ENCODE assay signal across 8 cellular contexts in genomic region chr11:61917357-61918109, GRCh38. TPM values are rescaled to one million over a fixed set of nuclear protein-coding genes. Genes with fewer than 3 reads are reported as not detected.
DNase-seq lines count a peak whose midpoint lies in the region; ATAC-seq and TF ChIP-seq lines count a peak whose summit lies in the region.

RAB3IL1 (minus strand) TSS chr11:61917566; CDS start chr11:61917367, 199 bp downstream.

- H2AFZ ChIP-seq in osteoblast (ENCODE audit: low read length), result peak within 1 kb of the TSS; percentile 92

- TF ChIP-seq CTCF in osteoblast (IDR thresholded peaks at IDR 0.05; ENCODE audit: extremely low read depth, low read depth, low read length), result no peak

- DNase-seq in C1 segment of cervical spinal cord (lab: John Stamatoyannopoulos, UW), result peak in 10 of 14 donors; percentile 22 to 73 (median 32)
- peak; percentile 50 for DNase-seq in HT1080 (ENCODE audit: low read depth)
- no peak for DNase-seq in activated naive CD8-positive, alpha-beta T cell treated with anti-CD3 and anti-CD28 coated beads, Interleukin-2, amount 50 U/mL, for 24 hours
- DNase-seq in cardiac septum (ENCODE audit: low spot score), result peak; percentile 86
- peak; percentile 98 for DNase-seq in osteoblast (ENCODE audit: insufficient read length, low spot score, missing footprints)
- DNase-seq in NCI-H2029 (lab: John Stamatoyannopoulos, UW), result no peak

- H3K27me3 ChIP-seq in osteoblast (ENCODE audit: insufficient read depth, low read length), result peaks cover 10% of the 10 kb centered on the region

- intact Hi-C loops in cardiac septum (cut with DNase I), result no loop called here

- H3K36me3 Mint-ChIP-seq in activated naive CD8-positive, alpha-beta T cell treated with anti-CD3 and anti-CD28 coated beads, Interleukin-2, amount 50 U/mL, for 24 hours (ENCODE audit: low read depth), result no peaks in the 10 kb centered on the region

- peaks cover 1% of the 10 kb centered on the region for H3K4me1 Mint-ChIP-seq in activated naive CD8-positive, alpha-beta T cell treated with anti-CD3 and anti-CD28 coated beads, Interleukin-2, amount 50 U/mL, for 24 hours

- peaks cover 63% of the 10 kb centered on the region for H3K27me3 Mint-ChIP-seq in activated naive CD8-positive, alpha-beta T cell treated with anti-CD3 and anti-CD28 coated beads, Interleukin-2, amount 50 U/mL, for 24 hours

- no peaks in the 10 kb centered on the region for H3K36me3 ChIP-seq in osteoblast (ENCODE audit: insufficient read depth, low read length)

- H3K9me3 ChIP-seq in osteoblast (ENCODE audit: low read depth, low read length), result no peaks in the 10 kb centered on the region

- peak within 1 kb of the TSS; percentile 83 for H3K4me2 ChIP-seq in osteoblast (ENCODE audit: insufficient read depth, low read length)

- H3K27ac Mint-ChIP-seq in activated naive CD8-positive, alpha-beta T cell treated with anti-CD3 and anti-CD28 coated beads, Interleukin-2, amount 50 U/mL, for 24 hours, result no peak within 1 kb of the TSS

- H3K4me1 ChIP-seq in osteoblast (ENCODE audit: insufficient read depth, low read length), result peaks cover 4% of the 10 kb centered on the region

- H3K4me3 ChIP-seq in osteoblast (ENCODE audit: insufficient read depth, low read length), result peak within 1 kb of the TSS; percentile 73

- H3K79me2 ChIP-seq in osteoblast (ENCODE audit: insufficient read depth, low read length), result peaks cover 3% of the 10 kb centered on the region

- H3K4me3 Mint-ChIP-seq in activated naive CD8-positive, alpha-beta T cell treated with anti-CD3 and anti-CD28 coated beads, Interleukin-2, amount 50 U/mL, for 24 hours, result peak within 1 kb of the TSS; percentile 67

- no peak within 1 kb of the TSS for H3K27ac ChIP-seq in osteoblast (ENCODE audit: low read depth, low read length)

- ATAC-seq in activated naive CD8-positive, alpha-beta T cell treated with anti-CD3 and anti-CD28 coated beads, Interleukin-2, amount 50 U/mL, for 24 hours, result peak; percentile 29
- no peak for ATAC-seq in HG03378 (IDR thresholded peaks at IDR 0.05; ENCODE audit: unreplicated experiment)
- no peak for ATAC-seq in HG02970 (IDR thresholded peaks at IDR 0.05; ENCODE audit: low FRiP score, unreplicated experiment)

- H4K20me1 ChIP-seq in osteoblast (ENCODE audit: insufficient read depth, low read length), result no peaks in the 10 kb centered on the region

- no peaks in the 10 kb centered on the region for H3K9me3 Mint-ChIP-seq in activated naive CD8-positive, alpha-beta T cell treated with anti-CD3 and anti-CD28 coated beads, Interleukin-2, amount 50 U/mL, for 24 hours

RNA-seq across cellular contexts. Expression of gene RAB3IL1, which starts in this region (rescaled TPM):
- total RNA-seq in HT1080 (2014; rRNA removed; shearing (Covaris generic)), result 3.1 and 4.8 TPM in 2 replicates
- 2.7 and 3.6 TPM in 2 replicates for polyA plus RNA-seq in HT1080 (2015; cell fraction: cytosol; rRNA removed)
- 1.4 and 2.4 TPM in 2 replicates for polyA plus RNA-seq in HT1080 (2015; cell fraction: nucleus; rRNA removed)
- total RNA-seq in cardiac septum (9.4 TPM), osteoblast (15.9 and 20.3 TPM in 2 replicates)

Comparison
In these comparisons a context has a peak if more than half of its experiments do, and no peak if none do; other contexts are left out.
1. DNase-seq: peak in C1 segment of cervical spinal cord (10 of 14), HT1080 (single experiment), cardiac septum (single experiment) and osteoblast (single experiment); none in activated naive CD8-positive, alpha-beta T cell treated with anti-CD3 and anti-CD28 coated beads, Interleukin-2, amount 50 U/mL, for 24 hours (single experiment) and NCI-H2029 (single experiment).